In genomic region chr4:184762100-184762499, GRCh38 we compare ENCODE assay signal across 8 cellular contexts. TPM values are rescaled to one million over a fixed set of nuclear protein-coding genes. Genes with fewer than 3 reads are reported as not detected.
A peak's percentile ranks its signal among the peaks of the same experiment; 100 is the strongest.
DNase-seq lines count a peak whose midpoint lies in the region; ATAC-seq and TF ChIP-seq lines count a peak whose summit lies in the region.
"Had no signal": no experiment of that assay in that cellular context is flagged by ENCODE, and none has a peak within 500 bp of the region (broad histone marks: within the 10 kb centered on the region; RNA-seq: fewer than 3 reads in every experiment).

No MANE protein-coding gene starts in this region.

- no peaks in the 10 kb centered on the region for H3K4me1 ChIP-seq in HAP-1

- peak overlapping the region; percentile 85 for H3K27ac Mint-ChIP-seq in activated T-helper 1 cell treated with anti-CD3 and anti-CD28 coated beads, Interleukin-12 subunit alpha, Interleukin-12 subunit beta, Interleukin-2, Interleukin-4 antibody, amounts not matched to agents 30 ng/mL and 10 ng/mL and 1 ng/mL, durations not matched to agents 14 hours and 24 hours and 36 hours
- H3K27ac Mint-ChIP-seq in osteocyte (ENCODE audit: unreplicated experiment), result no peak overlapping the region

- in situ Hi-C loops in HAP-1 (cut with MboI; ENCODE audit: low sequenced_read_pairs), result no loop called here

- intact Hi-C loops in activated T-helper 1 cell treated with anti-CD3 and anti-CD28 coated beads, Interleukin-12 subunit alpha, Interleukin-12 subunit beta, Interleukin-2, Interleukin-4 antibody, amounts not matched to agents 30 ng/mL and 10 ng/mL and 1 ng/mL, durations not matched to agents 14 hours and 24 hours and 36 hours (cut with micrococcal nuclease), result loop anchor here (1.0 to 5.0 kb wide), 9 partner anchors 17 to 498 kb away; partner anchors contain the start of genes CASP3, CENPU and PRIMPOL

- no peak for TF ChIP-seq CTCF in osteocyte (IDR thresholded peaks at IDR 0.05)

- peaks cover 33% of the 10 kb centered on the region for H3K4me1 Mint-ChIP-seq in activated T-helper 1 cell treated with anti-CD3 and anti-CD28 coated beads, Interleukin-12 subunit alpha, Interleukin-12 subunit beta, Interleukin-2, Interleukin-4 antibody, amounts not matched to agents 30 ng/mL and 10 ng/mL and 1 ng/mL, durations not matched to agents 14 hours and 24 hours and 36 hours (ENCODE audit: low read depth)
- H3K4me1 Mint-ChIP-seq in osteocyte (ENCODE audit: unreplicated experiment), result peaks cover 15% of the 10 kb centered on the region

- peak; percentile 95 for ATAC-seq in GM19463 (IDR thresholded peaks at IDR 0.05; ENCODE audit: unreplicated experiment)
- ATAC-seq in HG03280 (IDR thresholded peaks at IDR 0.05; ENCODE audit: unreplicated experiment), result peak; percentile 81
- peak; percentile 93 for ATAC-seq in stimulated activated naive CD8-positive, alpha-beta T cell treated with anti-CD3 and anti-CD28 coated beads, Interleukin-15, Interleukin-2, amounts not matched to agents 100 U/mL and 50 U/mL, for 24 hours

- H3K27me3 ChIP-seq in HAP-1 (ENCODE audit: low read depth), result no peaks in the 10 kb centered on the region

- DNase-seq in activated T-helper 1 cell treated with anti-CD3 and anti-CD28 coated beads, Interleukin-12 subunit alpha, Interleukin-12 subunit beta, Interleukin-2, Interleukin-4 antibody, amounts not matched to agents 30 ng/mL and 10 ng/mL and 1 ng/mL, durations not matched to agents 14 hours and 24 hours and 36 hours (ENCODE audit: low spot score), result peak; percentile 59
- DNase-seq in stimulated activated naive CD8-positive, alpha-beta T cell treated with anti-CD3 and anti-CD28 coated beads, Interleukin-15, Interleukin-2, amounts not matched to agents 100 U/mL and 50 U/mL, for 24 hours, result peak; percentile 12
- DNase-seq in HAP-1 (ENCODE audit: low spot score in 2 of 2) (no peak), osteocyte (ENCODE audit: extremely low spot score, unreplicated experiment) (no peak), NCI-H1105 treated with DMSO at 0.1 percent for 48 hours (lab: John Stamatoyannopoulos, UW) (no peak)
- DNase-seq: foreskin melanocyte had no signal

- peak overlapping the region; percentile 16 for H3K4me3 Mint-ChIP-seq in activated T-helper 1 cell treated with anti-CD3 and anti-CD28 coated beads, Interleukin-12 subunit alpha, Interleukin-12 subunit beta, Interleukin-2, Interleukin-4 antibody, amounts not matched to agents 30 ng/mL and 10 ng/mL and 1 ng/mL, durations not matched to agents 14 hours and 24 hours and 36 hours
- no peak overlapping the region for H3K4me3 Mint-ChIP-seq in osteocyte (ENCODE audit: unreplicated experiment)

- H3K36me3 ChIP-seq in HAP-1 (replicated peaks), result peaks cover 23% of the 10 kb centered on the region

- H3K4me3 ChIP-seq in HAP-1, result no peak overlapping the region

- H3K27me3 Mint-ChIP-seq in activated T-helper 1 cell treated with anti-CD3 and anti-CD28 coated beads, Interleukin-12 subunit alpha, Interleukin-12 subunit beta, Interleukin-2, Interleukin-4 antibody, amounts not matched to agents 30 ng/mL and 10 ng/mL and 1 ng/mL, durations not matched to agents 14 hours and 24 hours and 36 hours (ENCODE audit: insufficient read depth), result no peaks in the 10 kb centered on the region
- H3K27me3 Mint-ChIP-seq in osteocyte (ENCODE audit: unreplicated experiment), result no peaks in the 10 kb centered on the region

- peaks cover 55% of the 10 kb centered on the region for H3K36me3 Mint-ChIP-seq in activated T-helper 1 cell treated with anti-CD3 and anti-CD28 coated beads, Interleukin-12 subunit alpha, Interleukin-12 subunit beta, Interleukin-2, Interleukin-4 antibody, amounts not matched to agents 30 ng/mL and 10 ng/mL and 1 ng/mL, durations not matched to agents 14 hours and 24 hours and 36 hours (ENCODE audit: low read depth)
- H3K36me3 Mint-ChIP-seq in osteocyte (ENCODE audit: unreplicated experiment), result peaks cover 34% of the 10 kb centered on the region

- no peaks in the 10 kb centered on the region for H3K9me3 ChIP-seq in HAP-1

- no peaks in the 10 kb centered on the region for H3K9me3 Mint-ChIP-seq in activated T-helper 1 cell treated with anti-CD3 and anti-CD28 coated beads, Interleukin-12 subunit alpha, Interleukin-12 subunit beta, Interleukin-2, Interleukin-4 antibody, amounts not matched to agents 30 ng/mL and 10 ng/mL and 1 ng/mL, durations not matched to agents 14 hours and 24 hours and 36 hours
- H3K9me3 Mint-ChIP-seq in osteocyte (ENCODE audit: unreplicated experiment), result no peaks in the 10 kb centered on the region

RNA-seq across cellular contexts. Expression of gene CENPU, which starts 28.2 kb away (rescaled TPM):
- total RNA-seq in activated T-helper 1 cell treated with anti-CD3 and anti-CD28 coated beads, Interleukin-12 subunit alpha, Interleukin-12 subunit beta, Interleukin-2, Interleukin-4 antibody, amounts not matched to agents 30 ng/mL and 10 ng/mL and 1 ng/mL, durations not matched to agents 14 hours and 24 hours and 36 hours, result 78.3 and 80.3 TPM in 2 replicates
- 6.9 and 8.8 TPM in 2 replicates for total RNA-seq in osteocyte

Comparison
In these comparisons a context has a peak if more than half of its experiments do, and no peak if none do; other contexts are left out.
1. DNase-seq: peak in activated T-helper 1 cell treated with anti-CD3 and anti-CD28 coated beads, Interleukin-12 subunit alpha, Interleukin-12 subunit beta, Interleukin-2, Interleukin-4 antibody, amounts not matched to agents 30 ng/mL and 10 ng/mL and 1 ng/mL, durations not matched to agents 14 hours and 24 hours and 36 hours (single experiment) and stimulated activated naive CD8-positive, alpha-beta T cell treated with anti-CD3 and anti-CD28 coated beads, Interleukin-15, Interleukin-2, amounts not matched to agents 100 U/mL and 50 U/mL, for 24 hours (single experiment); none in HAP-1 (0 of 2), osteocyte (single experiment) and NCI-H1105 treated with DMSO at 0.1 percent for 48 hours (single experiment).
2. Peak in every context shown above with its lines, with median percentiles within 50 percentile points of each other: ATAC-seq.